Comparison of ENCODE assay signal across 10 cellular contexts in the genomic region with DNA sequence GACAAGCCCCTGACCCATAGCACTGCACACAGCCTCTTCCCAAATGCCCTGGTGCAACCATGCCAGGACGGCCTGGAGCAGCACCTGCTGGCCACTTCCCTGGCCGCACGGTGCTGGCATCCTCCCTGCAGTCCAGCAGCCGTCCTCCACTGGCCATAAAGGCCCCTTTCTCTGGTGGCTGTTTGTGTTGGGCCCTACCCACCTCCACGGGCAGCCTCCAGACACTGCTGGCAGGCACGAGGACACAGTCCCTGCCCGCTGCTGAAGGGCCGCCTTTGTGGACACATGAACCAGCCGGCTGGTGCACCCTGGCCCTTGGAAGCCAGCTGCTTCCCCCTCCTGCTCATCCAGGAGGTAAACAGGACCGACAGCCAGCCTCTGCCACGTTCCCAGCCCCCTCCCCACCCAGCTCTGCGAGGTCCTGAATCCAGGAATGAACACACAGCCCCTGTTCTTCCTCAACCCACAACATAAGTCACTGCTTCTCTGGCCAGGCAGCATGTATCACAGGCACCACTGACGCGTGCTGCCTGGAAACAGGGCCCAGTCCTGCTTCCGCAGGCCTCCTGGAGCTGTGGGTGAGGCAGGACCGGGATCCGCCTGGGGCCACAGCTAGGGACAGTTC. TPM values are rescaled to one million over a fixed set of nuclear protein-coding genes. Genes with fewer than 3 reads are reported as not detected.
DNase-seq lines count a peak whose midpoint lies in the region; ATAC-seq, FAIRE-seq and TF ChIP-seq lines count a peak whose summit lies in the region.
"Had no signal": no experiment of that assay in that cellular context is flagged by ENCODE, and none has a peak within 500 bp of the region (broad histone marks: within the 10 kb centered on the region; RNA-seq: fewer than 3 reads in every experiment).

No MANE protein-coding gene starts in this region.

- no peaks in the 10 kb centered on the region for H3K36me3 Mint-ChIP-seq in immature natural killer cell

- H2AFZ ChIP-seq in endothelial cell of umbilical vein (ENCODE audit: low read depth, low read length) (peak overlapping the region; percentile 39), mesenchymal stem cell (ENCODE audit: low read depth, low read length) (peak overlapping the region; percentile 64)

- peaks cover 0 to 5% of the 10 kb centered on the region in 2 donors for H3K4me1 Mint-ChIP-seq in immature natural killer cell

- peak overlapping the region; percentile 36 for H3K27ac ChIP-seq in RWPE2 (ENCODE audit: poor library complexity, severe bottlenecking)
- no peak overlapping the region for H3K27ac ChIP-seq in endothelial cell of umbilical vein (ENCODE audit: insufficient read depth, low read depth, low read length)
- no peak overlapping the region for H3K27ac ChIP-seq in mesenchymal stem cell (ENCODE audit: low read length, poor library complexity, severe bottlenecking)
- H3K27ac ChIP-seq in thyroid gland = no peak overlapping the region

- H3K4me3 ChIP-seq in RWPE2 (ENCODE audit: severe bottlenecking) (no peak overlapping the region), endothelial cell of umbilical vein (replicated peaks in 1 of 3; ENCODE audit: insufficient read depth in 1 of 3, low read depth in 1 of 3, low read length in 3 of 3) (no peak overlapping the region), mesenchymal stem cell (ENCODE audit: insufficient read depth in 1 of 2, low read depth in 1 of 2, low read length in 2 of 2) (no peak overlapping the region), thyroid gland (replicated peaks in 1 of 3) (no peak overlapping the region)

- H3K9me3 ChIP-seq in RWPE2 (ENCODE audit: severe bottlenecking) = no peaks in the 10 kb centered on the region
- no peaks in the 10 kb centered on the region for H3K9me3 ChIP-seq in endothelial cell of umbilical vein (replicated peaks; ENCODE audit: control insufficient read depth, insufficient read depth, low read length)
- H3K9me3 ChIP-seq in mesenchymal stem cell (ENCODE audit: control insufficient read depth, low read length) = peaks cover 6% of the 10 kb centered on the region
- no peaks in the 10 kb centered on the region for H3K9me3 ChIP-seq in thyroid gland

- H3K4me2 ChIP-seq in endothelial cell of umbilical vein (ENCODE audit: insufficient read depth, low read length) (no peak overlapping the region), mesenchymal stem cell (ENCODE audit: low read length, poor library complexity, severe bottlenecking) (no peak overlapping the region)

- no peak overlapping the region for H3K23ac ChIP-seq in mesenchymal stem cell (ENCODE audit: low read length in 2 of 2)

- POLR2A ChIA-PET in endothelial cell of umbilical vein (lab: Charles Lee) = interaction anchor here (1.0 kb wide), 1 partner anchor 35 kb away, joined by 3 read pairs; no protein-coding TSS in a partner anchor

- TF ChIP-seq CTCF in RWPE2 (IDR thresholded peaks at IDR 0.05; ENCODE audit: poor library complexity, severe bottlenecking) (peak; percentile 48), endothelial cell of umbilical vein (IDR thresholded peaks at IDR 0.05; ENCODE audit: extremely low read depth in 1 of 2, insufficient read depth in 1 of 2, low read depth in 1 of 2, low read length in 2 of 2) (peak; percentile 34 to 79), thyroid gland (IDR thresholded peaks at IDR 0.05) (peak in 4 of 6 experiments; percentile 49 to 58 (median 50))

- peak overlapping the region; percentile 73 for H2BK15ac ChIP-seq in mesenchymal stem cell (ENCODE audit: low read depth, poor library complexity, severe bottlenecking)

- peak overlapping the region; percentile 17 to 91 for H3K4ac ChIP-seq in mesenchymal stem cell (ENCODE audit: low read depth in 1 of 2, low read length in 2 of 2)

- no peak overlapping the region for H2AK5ac ChIP-seq in mesenchymal stem cell (ENCODE audit: low read length, severe bottlenecking)

- no peaks in the 10 kb centered on the region for H4K20me1 ChIP-seq in endothelial cell of umbilical vein (replicated peaks; ENCODE audit: control insufficient read depth, extremely low read depth, insufficient read depth, low read length)

- no peaks in the 10 kb centered on the region for H3K79me2 ChIP-seq in endothelial cell of umbilical vein (ENCODE audit: control insufficient read depth, insufficient read depth, low read length)

- ATAC-seq in RWPE2 (ENCODE audit: low read depth) (peak; percentile 73), GM18505 (IDR thresholded peaks at IDR 0.05; ENCODE audit: unreplicated experiment) (no peak), HG02981 (IDR thresholded peaks at IDR 0.05; ENCODE audit: unreplicated experiment) (no peak)

- H2BK5ac ChIP-seq in mesenchymal stem cell (ENCODE audit: low read depth, low read length, poor library complexity, severe bottlenecking) = no peak overlapping the region

- H3K4me1 ChIP-seq in RWPE2 (ENCODE audit: insufficient read depth, poor library complexity, severe bottlenecking) (peaks cover 5% of the 10 kb centered on the region), endothelial cell of umbilical vein (ENCODE audit: control insufficient read depth, extremely low read depth, insufficient read depth, low read length) (no peaks in the 10 kb centered on the region), mesenchymal stem cell (ENCODE audit: control insufficient read depth, insufficient read depth, low read depth, low read length) (peaks cover 10% of the 10 kb centered on the region), thyroid gland (peaks cover 0 to 4% of the 10 kb centered on the region in 2 donors)

- BruUV-seq in endothelial cell of umbilical vein (replicated peaks; lab: Mats Ljungman, UMichigan) = no TSS peak

- peak overlapping the region; percentile 97 for H4K8ac ChIP-seq in mesenchymal stem cell (ENCODE audit: low read length)

- FAIRE-seq in endothelial cell of umbilical vein (lab: Jason Lieb, UNC) = peak; percentile 21

- H3K79me1 ChIP-seq in mesenchymal stem cell (replicated peaks; ENCODE audit: low read length, poor library complexity, severe bottlenecking) = no peaks in the 10 kb centered on the region

- CTCF ChIA-PET in endothelial cell of umbilical vein (lab: Charles Lee) = interaction anchor here (1.0 to 3.5 kb wide), 11 partner anchors 9 to 296 kb away, joined by 3 to 42 read pairs (median 4); no protein-coding TSS in a partner anchor

- intact Hi-C loops in endothelial cell of umbilical vein (cut with micrococcal nuclease) = loop anchor here (1.0 kb wide), 2 partner anchors 88 to 148 kb away; no protein-coding TSS in a partner anchor
- intact Hi-C loops in thyroid gland (cut with DNase I) = loop anchor here (5.0 to 10.0 kb wide), 2 partner anchors 150 to 293 kb away; no protein-coding TSS in a partner anchor

- no peaks in the 10 kb centered on the region for H3K9me1 ChIP-seq in endothelial cell of umbilical vein (replicated peaks; ENCODE audit: control insufficient read depth, extremely low read depth, insufficient read depth, low read length)

- no peak overlapping the region for H2BK120ac ChIP-seq in mesenchymal stem cell (ENCODE audit: low read depth, low read length)

- TF ChIP-seq POLR2A in endothelial cell of umbilical vein (IDR thresholded peaks at IDR 0.05; ENCODE audit: low read depth, low read length) (no peak), thyroid gland (IDR thresholded peaks at IDR 0.05) (no peak), GM18505 (IDR thresholded peaks at IDR 0.05; ENCODE audit: borderline replicate concordance, extremely low read depth, insufficient read depth, insufficient read length) (no peak)

- no peak for DNase-seq in RWPE2 (ENCODE audit: low spot score)
- peak; percentile 52 for DNase-seq in endothelial cell of umbilical vein (ENCODE audit: low read depth, low spot score)
- no peak for DNase-seq in mesenchymal stem cell
- DNase-seq in thyroid gland = peak; percentile 49 to 57
- DNase-seq in NCI-H2081 treated with DMSO at 0.1 percent for 48 hours (lab: John Stamatoyannopoulos, UW) = no peak
- no peak for DNase-seq in immature natural killer cell
- DNase-seq: NCI-H748 treated with DMSO at 0.1 percent for 48 hours had no signal

- no peaks in the 10 kb centered on the region for H3K36me3 ChIP-seq in RWPE2 (ENCODE audit: low read depth)
- H3K36me3 ChIP-seq in endothelial cell of umbilical vein (ENCODE audit: control insufficient read depth in 2 of 2, extremely low read depth in 1 of 2, insufficient read depth in 2 of 2, low read length in 2 of 2) = no peaks in the 10 kb centered on the region
- H3K36me3 ChIP-seq in mesenchymal stem cell (ENCODE audit: control insufficient read depth in 1 of 2, insufficient read depth in 2 of 2, low read depth in 1 of 2, low read length in 2 of 2) = no peaks in the 10 kb centered on the region
- no peaks in the 10 kb centered on the region for H3K36me3 ChIP-seq in thyroid gland

- dilution Hi-C loops in endothelial cell of umbilical vein (cut with MboI; ENCODE audit: extremely low pct_ligation_motif_present, low sequenced_read_pairs) = no loop called here

- no peaks in the 10 kb centered on the region for H3K27me3 ChIP-seq in RWPE2 (ENCODE audit: insufficient read depth, poor library complexity, severe bottlenecking)
- H3K27me3 ChIP-seq in endothelial cell of umbilical vein (ENCODE audit: control insufficient read depth in 2 of 2, insufficient read depth in 2 of 2, low read length in 2 of 2) = no peaks in the 10 kb centered on the region
- H3K27me3 ChIP-seq in mesenchymal stem cell (ENCODE audit: control insufficient read depth in 1 of 2, insufficient read depth in 1 of 2, low read length in 2 of 2) = peaks cover 0 to 5% of the 10 kb centered on the region in 2 experiments
- no peaks in the 10 kb centered on the region for H3K27me3 ChIP-seq in thyroid gland

- peak overlapping the region; percentile 70 to 72 for H2BK12ac ChIP-seq in mesenchymal stem cell (ENCODE audit: low read length in 2 of 2)

- H4K91ac ChIP-seq in mesenchymal stem cell (ENCODE audit: low read length) = peak overlapping the region; percentile 90

- no peaks in the 10 kb centered on the region for H3K9me3 Mint-ChIP-seq in immature natural killer cell

- no peak overlapping the region for H3K4me3 Mint-ChIP-seq in immature natural killer cell
- H3K4me3 Mint-ChIP-seq: activated T-helper 1 cell treated with anti-CD3 and anti-CD28 coated beads, Interleukin-12 subunit alpha, Interleukin-12 subunit beta, Interleukin-2, Interleukin-4 antibody, amounts not matched to agents 30 ng/mL and 10 ng/mL and 1 ng/mL, durations not matched to agents 14 hours and 24 hours and 36 hours had no signal

- H3K18ac ChIP-seq in mesenchymal stem cell (ENCODE audit: low read depth in 1 of 2, low read length in 2 of 2) = peak overlapping the region; percentile 59 to 77

- H3K27ac Mint-ChIP-seq in immature natural killer cell = no peak overlapping the region
- H3K27ac Mint-ChIP-seq: activated T-helper 1 cell treated with anti-CD3 and anti-CD28 coated beads, Interleukin-12 subunit alpha, Interleukin-12 subunit beta, Interleukin-2, Interleukin-4 antibody, amounts not matched to agents 30 ng/mL and 10 ng/mL and 1 ng/mL, durations not matched to agents 14 hours and 24 hours and 36 hours had no signal

- H3K9ac ChIP-seq in endothelial cell of umbilical vein (replicated peaks; ENCODE audit: extremely low read depth, insufficient read depth, low read length) = no peak overlapping the region
- H3K9ac ChIP-seq in mesenchymal stem cell (ENCODE audit: low read length) = no peak overlapping the region

- H3K27me3 Mint-ChIP-seq in immature natural killer cell (ENCODE audit: low read depth in 3 of 3) = peaks cover 0 to 3% (median 1%) of the 10 kb centered on the region in 3 donors

- 67% methylated on average over 17 of the region's 17 CpGs for WGBS in mesenchymal stem cell
- WGBS in thyroid gland, 2 donors = 52 to 63% methylated on average over 7 to 17 of the region's 17 CpGs

- H3K14ac ChIP-seq in mesenchymal stem cell (ENCODE audit: low read length in 2 of 2) = peak overlapping the region in 1 of 2 experiments; percentile 44

RNA-seq across cellular contexts. Expression of gene SPOCK2, which starts 43.8 kb away (rescaled TPM):
- total RNA-seq in endothelial cell of umbilical vein = 0.67 and 1.1 TPM in 2 replicates
- 0.40 and 0.43 TPM in 2 replicates for polyA plus RNA-seq in endothelial cell of umbilical vein
- polyA plus RNA-seq in endothelial cell of umbilical vein (2011; cell fraction: cytosol; rRNA removed) = 0.26 and 0.35 TPM in 2 replicates
- polyA plus RNA-seq in endothelial cell of umbilical vein (2011; cell fraction: nucleus; rRNA removed) = 0.42 and 0.73 TPM in 2 replicates
- 0.08 and 0.31 TPM in 2 replicates for polyA plus RNA-seq in endothelial cell of umbilical vein (2012)
- polyA minus RNA-seq in endothelial cell of umbilical vein = 0.15 and 0.23 TPM in 2 replicates
- polyA minus RNA-seq in endothelial cell of umbilical vein (2011; cell fraction: cytosol; rRNA and poly(A)+ RNA removed) = 0.72 TPM
- 0.63 and 2.2 TPM in 2 replicates for polyA minus RNA-seq in endothelial cell of umbilical vein (2011; cell fraction: nucleus; rRNA and poly(A)+ RNA removed)
- 0.22 TPM for polyA plus RNA-seq in mesenchymal stem cell (2013, experiment 1 of 2)
- 0.30 TPM for polyA plus RNA-seq in mesenchymal stem cell (2013, experiment 2 of 2)
- 10 to 100 TPM in 3 of 4 donors, 1 to 10 TPM in 1; 4.3 to 17.6 (median 13.5) TPM for total RNA-seq in thyroid gland
- 10 to 100 TPM; 58.8 to 86.0 (median 69.0) TPM for polyA plus RNA-seq in immature natural killer cell

Comparison
In these comparisons a context has a peak if more than half of its experiments do, and no peak if none do; other contexts are left out.
1. DNase-seq: peak in endothelial cell of umbilical vein (single experiment) and thyroid gland (2 of 2); none in RWPE2 (single experiment), mesenchymal stem cell (single experiment), NCI-H2081 treated with DMSO at 0.1 percent for 48 hours (single experiment) and immature natural killer cell (0 of 3).
2. Peak in every context shown above with its lines, with median percentiles within 50 percentile points of each other: CTCF ChIP-seq.